ENCODE assay signal across 1 cellular context in genomic region chr14:77799863-77800730, GRCh38.
TF ChIP-seq lines count a peak whose summit lies in the region.

Gene ADCK1 (plus strand): TSS chr14:77800109. CDS start chr14:77818979, 18,870 bp downstream.

TF ChIP-seq in HepG2, 621 proteins besides CTCF, POLR2A, EP300 and RAD21 (continued from another document and continues in another):
- TF ChIP-seq, protein P1, sequence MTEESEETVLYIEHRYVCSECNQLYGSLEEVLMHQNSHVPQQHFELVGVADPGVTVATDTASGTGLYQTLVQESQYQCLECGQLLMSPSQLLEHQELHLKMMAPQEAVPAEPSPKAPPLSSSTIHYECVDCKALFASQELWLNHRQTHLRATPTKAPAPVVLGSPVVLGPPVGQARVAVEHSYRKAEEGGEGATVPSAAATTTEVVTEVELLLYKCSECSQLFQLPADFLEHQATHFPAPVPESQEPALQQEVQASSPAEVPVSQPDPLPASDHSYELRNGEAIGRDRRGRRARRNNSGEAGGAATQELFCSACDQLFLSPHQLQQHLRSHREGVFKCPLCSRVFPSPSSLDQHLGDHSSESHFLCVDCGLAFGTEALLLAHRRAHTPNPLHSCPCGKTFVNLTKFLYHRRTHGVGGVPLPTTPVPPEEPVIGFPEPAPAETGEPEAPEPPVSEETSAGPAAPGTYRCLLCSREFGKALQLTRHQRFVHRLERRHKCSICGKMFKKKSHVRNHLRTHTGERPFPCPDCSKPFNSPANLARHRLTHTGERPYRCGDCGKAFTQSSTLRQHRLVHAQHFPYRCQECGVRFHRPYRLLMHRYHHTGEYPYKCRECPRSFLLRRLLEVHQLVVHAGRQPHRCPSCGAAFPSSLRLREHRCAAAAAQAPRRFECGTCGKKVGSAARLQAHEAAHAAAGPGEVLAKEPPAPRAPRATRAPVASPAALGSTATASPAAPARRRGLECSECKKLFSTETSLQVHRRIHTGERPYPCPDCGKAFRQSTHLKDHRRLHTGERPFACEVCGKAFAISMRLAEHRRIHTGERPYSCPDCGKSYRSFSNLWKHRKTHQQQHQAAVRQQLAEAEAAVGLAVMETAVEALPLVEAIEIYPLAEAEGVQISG (CRISPR knock-in tag; IDR thresholded peaks at IDR 0.05), result peak; percentile 90
- TF ChIP-seq HOXA3 (CRISPR knock-in tag; IDR thresholded peaks at IDR 0.05) (peak; percentile 83), SMAD9 (CRISPR knock-in tag; IDR thresholded peaks at IDR 0.05) (0 out of 2 replicates have a peak, but pooled peaks have one; percentile 52), KDM2A (CRISPR knock-in tag; IDR thresholded peaks at IDR 0.05; ENCODE audit: borderline replicate concordance, low read depth) (peak; percentile 79; the same call in 1 of the 2 replicates), ZNF709 (CRISPR knock-in tag; IDR thresholded peaks at IDR 0.05) (peak; percentile 50), BRD4 (CRISPR knock-in tag; IDR thresholded peaks at IDR 0.05) (0 out of 2 replicates have a peak, but pooled peaks have one; percentile 20), PHF8 (CRISPR knock-in tag; IDR thresholded peaks at IDR 0.05) (peak; percentile 92), ZNF441 (CRISPR knock-in tag; IDR thresholded peaks at IDR 0.05; ENCODE audit: borderline replicate concordance) (peak; percentile 74), MYC (CRISPR knock-in tag; IDR thresholded peaks at IDR 0.05; ENCODE audit: borderline replicate concordance) (peak; percentile 97), NKX3-1 (CRISPR knock-in tag; IDR thresholded peaks at IDR 0.05) (peak; percentile 46; the same call in 1 of the 2 replicates), ZNF24 (IDR thresholded peaks at IDR 0.05) (no peak), E2F2 (CRISPR knock-in tag; IDR thresholded peaks at IDR 0.05; ENCODE audit: borderline replicate concordance) (peak; percentile 29; the same call in 1 of the 2 replicates), MTERF4 (CRISPR knock-in tag; IDR thresholded peaks at IDR 0.05) (no peak), ZNF850 (CRISPR knock-in tag; conservative IDR thresholded peaks at IDR 0.05) (no peak), ZNF780A (CRISPR knock-in tag; IDR thresholded peaks at IDR 0.05) (no peak), ZFP90 (CRISPR knock-in tag; IDR thresholded peaks at IDR 0.05; ENCODE audit: borderline replicate concordance) (peak; percentile 60; the same call in 1 of the 2 replicates), ZFY (CRISPR knock-in tag; IDR thresholded peaks at IDR 0.05) (peak; percentile 96), FOXA1 (IDR thresholded peaks at IDR 0.05) (no peak), FOXA1 (CRISPR knock-in tag; IDR thresholded peaks at IDR 0.05) (0 out of 2 replicates have a peak, but pooled peaks have one; percentile 3), GABPA (IDR thresholded peaks at IDR 0.05; ENCODE audit: low read depth, low read length) (peak; percentile 59), GABPA (CRISPR knock-in tag; IDR thresholded peaks at IDR 0.05; ENCODE audit: low read depth) (peak; percentile 83), EEA1 (CRISPR knock-in tag; IDR thresholded peaks at IDR 0.05; ENCODE audit: borderline replicate concordance) (0 out of 2 replicates have a peak, but pooled peaks have one; percentile 53), ARHGAP35 (CRISPR knock-in tag; IDR thresholded peaks at IDR 0.05; ENCODE audit: borderline replicate concordance) (peak; percentile 72; the same call in 1 of the 2 replicates), ASH2L (IDR thresholded peaks at IDR 0.05; ENCODE audit: insufficient read length, low read depth, low read length) (peak; percentile 79), HOXA7 (CRISPR knock-in tag; IDR thresholded peaks at IDR 0.05) (no peak), RBFOX2 (IDR thresholded peaks at IDR 0.05; ENCODE audit: low read depth, low read length) (peak; percentile 93), ZNF546 (CRISPR knock-in tag; conservative IDR thresholded peaks at IDR 0.05) (0 out of 2 replicates have a peak, but pooled peaks have one; percentile 51), ZSCAN31 (CRISPR knock-in tag; IDR thresholded peaks at IDR 0.05; ENCODE audit: low read depth) (peak; percentile 88), SATB2 (CRISPR knock-in tag; IDR thresholded peaks at IDR 0.05) (0 out of 2 replicates have a peak, but pooled peaks have one; percentile 13), NR2C2 (CRISPR knock-in tag; IDR thresholded peaks at IDR 0.05; ENCODE audit: borderline replicate concordance) (peak; percentile 94), ZNF790 (CRISPR knock-in tag; IDR thresholded peaks at IDR 0.05; ENCODE audit: borderline replicate concordance) (no peak), KAT7 (CRISPR knock-in tag; IDR thresholded peaks at IDR 0.05; ENCODE audit: borderline replicate concordance) (peak; percentile 54; the same call in 1 of the 2 replicates), ZNF678 (CRISPR knock-in tag; IDR thresholded peaks at IDR 0.05) (0 out of 2 replicates have a peak, but pooled peaks have one; percentile 42), ZNF567 (CRISPR knock-in tag; IDR thresholded peaks at IDR 0.05; ENCODE audit: borderline replicate concordance) (peak; percentile 43; the same call in 1 of the 2 replicates), ZNF292 (CRISPR knock-in tag; IDR thresholded peaks at IDR 0.05; ENCODE audit: borderline replicate concordance, low read depth) (0 out of 2 replicates have a peak, but pooled peaks have one; percentile 30), RARA (CRISPR knock-in tag; IDR thresholded peaks at IDR 0.05) (peak; percentile 56; the same call in 1 of the 2 replicates), KLF12 (CRISPR knock-in tag; IDR thresholded peaks at IDR 0.05; ENCODE audit: borderline replicate concordance) (0 out of 2 replicates have a peak, but pooled peaks have one; percentile 40), RERE (CRISPR knock-in tag; IDR thresholded peaks at IDR 0.05; ENCODE audit: low read depth) (no peak; the same call in 1 of the 2 replicates), SUZ12 (IDR thresholded peaks at IDR 0.05; ENCODE audit: low read depth, low read length) (peak; percentile 57), NR2F1 (CRISPR knock-in tag; IDR thresholded peaks at IDR 0.05) (peak; percentile 28 to 90; a peak in 3 of 4 replicates), HCFC1 (IDR thresholded peaks at IDR 0.05; ENCODE audit: low read depth, low read length) (peak; percentile 84), ZNF17 (CRISPR knock-in tag; IDR thresholded peaks at IDR 0.05) (no peak), ZMAT3 (CRISPR knock-in tag; conservative IDR thresholded peaks at IDR 0.05) (0 out of 2 replicates have a peak, but pooled peaks have one; percentile 40)
- TF ChIP-seq, protein P2, sequence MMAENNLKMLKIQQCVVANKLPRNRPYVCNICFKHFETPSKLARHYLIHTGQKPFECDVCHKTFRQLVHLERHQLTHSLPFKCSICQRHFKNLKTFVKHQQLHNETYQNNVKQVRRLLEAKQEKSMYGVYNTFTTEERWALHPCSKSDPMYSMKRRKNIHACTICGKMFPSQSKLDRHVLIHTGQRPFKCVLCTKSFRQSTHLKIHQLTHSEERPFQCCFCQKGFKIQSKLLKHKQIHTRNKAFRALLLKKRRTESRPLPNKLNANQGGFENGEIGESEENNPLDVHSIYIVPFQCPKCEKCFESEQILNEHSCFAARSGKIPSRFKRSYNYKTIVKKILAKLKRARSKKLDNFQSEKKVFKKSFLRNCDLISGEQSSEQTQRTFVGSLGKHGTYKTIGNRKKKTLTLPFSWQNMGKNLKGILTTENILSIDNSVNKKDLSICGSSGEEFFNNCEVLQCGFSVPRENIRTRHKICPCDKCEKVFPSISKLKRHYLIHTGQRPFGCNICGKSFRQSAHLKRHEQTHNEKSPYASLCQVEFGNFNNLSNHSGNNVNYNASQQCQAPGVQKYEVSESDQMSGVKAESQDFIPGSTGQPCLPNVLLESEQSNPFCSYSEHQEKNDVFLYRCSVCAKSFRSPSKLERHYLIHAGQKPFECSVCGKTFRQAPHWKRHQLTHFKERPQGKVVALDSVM (CRISPR knock-in tag; IDR thresholded peaks at IDR 0.05), result peak; percentile 51
- TF ChIP-seq, protein P3, sequence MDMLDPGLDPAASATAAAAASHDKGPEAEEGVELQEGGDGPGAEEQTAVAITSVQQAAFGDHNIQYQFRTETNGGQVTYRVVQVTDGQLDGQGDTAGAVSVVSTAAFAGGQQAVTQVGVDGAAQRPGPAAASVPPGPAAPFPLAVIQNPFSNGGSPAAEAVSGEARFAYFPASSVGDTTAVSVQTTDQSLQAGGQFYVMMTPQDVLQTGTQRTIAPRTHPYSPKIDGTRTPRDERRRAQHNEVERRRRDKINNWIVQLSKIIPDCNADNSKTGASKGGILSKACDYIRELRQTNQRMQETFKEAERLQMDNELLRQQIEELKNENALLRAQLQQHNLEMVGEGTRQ (IDR thresholded peaks at IDR 0.05; ENCODE audit: low read depth, low read length), result no peak; the same call in none of the 2 replicates
- TF ChIP-seq, protein P3 (CRISPR knock-in tag; IDR thresholded peaks at IDR 0.05; ENCODE audit: borderline replicate concordance), result peak; percentile 87
- TF ChIP-seq, protein P4, sequence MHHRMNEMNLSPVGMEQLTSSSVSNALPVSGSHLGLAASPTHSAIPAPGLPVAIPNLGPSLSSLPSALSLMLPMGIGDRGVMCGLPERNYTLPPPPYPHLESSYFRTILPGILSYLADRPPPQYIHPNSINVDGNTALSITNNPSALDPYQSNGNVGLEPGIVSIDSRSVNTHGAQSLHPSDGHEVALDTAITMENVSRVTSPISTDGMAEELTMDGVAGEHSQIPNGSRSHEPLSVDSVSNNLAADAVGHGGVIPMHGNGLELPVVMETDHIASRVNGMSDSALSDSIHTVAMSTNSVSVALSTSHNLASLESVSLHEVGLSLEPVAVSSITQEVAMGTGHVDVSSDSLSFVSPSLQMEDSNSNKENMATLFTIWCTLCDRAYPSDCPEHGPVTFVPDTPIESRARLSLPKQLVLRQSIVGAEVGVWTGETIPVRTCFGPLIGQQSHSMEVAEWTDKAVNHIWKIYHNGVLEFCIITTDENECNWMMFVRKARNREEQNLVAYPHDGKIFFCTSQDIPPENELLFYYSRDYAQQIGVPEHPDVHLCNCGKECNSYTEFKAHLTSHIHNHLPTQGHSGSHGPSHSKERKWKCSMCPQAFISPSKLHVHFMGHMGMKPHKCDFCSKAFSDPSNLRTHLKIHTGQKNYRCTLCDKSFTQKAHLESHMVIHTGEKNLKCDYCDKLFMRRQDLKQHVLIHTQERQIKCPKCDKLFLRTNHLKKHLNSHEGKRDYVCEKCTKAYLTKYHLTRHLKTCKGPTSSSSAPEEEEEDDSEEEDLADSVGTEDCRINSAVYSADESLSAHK (CRISPR knock-in tag; IDR thresholded peaks at IDR 0.05; ENCODE audit: borderline replicate concordance), result 0 out of 2 replicates have a peak, but pooled peaks have one; percentile 42
